38 cellular contexts compared by ENCODE assay signal in the genomic region with DNA sequence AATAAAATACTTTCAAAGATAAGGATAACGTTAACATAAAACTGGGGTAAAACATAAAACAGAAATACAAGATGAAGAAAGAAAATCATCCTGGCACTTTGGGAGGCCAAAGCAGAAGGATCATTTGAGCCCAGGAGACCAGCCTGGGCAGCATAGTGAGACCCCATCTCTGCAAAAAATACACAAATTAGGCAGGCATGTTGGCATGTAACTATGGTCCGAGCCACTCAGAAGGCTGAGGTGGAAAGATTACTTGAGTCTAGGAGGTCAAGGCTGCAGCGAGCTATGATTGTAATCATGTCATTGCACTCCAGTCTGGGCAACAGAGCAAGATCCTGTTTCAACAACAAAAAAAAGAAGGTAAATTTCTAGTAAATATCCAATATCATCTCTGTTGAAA. TPM values are rescaled to one million over a fixed set of nuclear protein-coding genes. Genes with fewer than 3 reads are reported as not detected.
"Had no signal": no experiment of that assay in that cellular context is flagged by ENCODE, and none has a peak within 500 bp of the region (broad histone marks: within the 10 kb centered on the region; RNA-seq: fewer than 3 reads in every experiment).

No MANE protein-coding gene starts in this region.

- H3K27ac ChIP-seq: adrenal gland, body of pancreas, brain microvascular endothelial cell, breast epithelium, VCaP had no signal

- H3K36me3 ChIP-seq: adrenal gland, brain microvascular endothelial cell, breast epithelium had no signal

- DNase-seq: activated B cell treated with CpG ODN at 0.5 μM for 24 hours; activated CD4-positive, alpha-beta memory T cell treated with anti-CD3 and anti-CD28 coated beads for 36 hours; activated CD4-positive, alpha-beta T cell treated with anti-CD3 and anti-CD28 coated beads for 4 hours; activated CD4-positive, alpha-beta T cell treated with anti-CD3 and anti-CD28 coated beads, Interleukin-2, amount 10 ng/mL, durations not matched to agents 24 days and 14 days; activated CD4-positive, alpha-beta T cell treated with anti-CD3 and anti-CD28 coated beads, Interleukin-2, amount 50 U/mL, for 1 hour; activated CD4-positive, alpha-beta T cell treated with anti-CD3 and anti-CD28 coated beads, Interleukin-2, amount 50 U/mL, for 4 hours; activated CD4-positive, CD25-positive, alpha-beta regulatory T cell treated with anti-CD3 and anti-CD28 coated beads, Interleukin-2, amount 50 U/mL, for 72 hours; activated CD8-positive, alpha-beta memory T cell treated with anti-CD3 and anti-CD28 coated beads, Interleukin-2, amount 50 U/mL, for 4 hours; activated CD8-positive, alpha-beta T cell treated with anti-CD3 and anti-CD28 coated beads for 36 hours; activated effector memory CD4-positive, alpha-beta T cell treated with anti-CD3 and anti-CD28 coated beads, Interleukin-2, amount 50 U/mL, for 16 hours; activated gamma-delta T cell treated with Interleukin-2 at 50 U/mL for 16 hours; activated naive CD4-positive, alpha-beta T cell; activated naive CD4-positive, alpha-beta T cell treated with anti-CD3 and anti-CD28 coated beads for 36 hours; activated naive CD4-positive, alpha-beta T cell treated with anti-CD3 and anti-CD28 coated beads, Interleukin-2, amount 50 U/mL, for 16 hours; activated naive CD8-positive, alpha-beta T cell treated with anti-CD3 and anti-CD28 coated beads, Interleukin-2, amount 10 ng/mL, durations not matched to agents 7 days and 5 days; activated naive CD8-positive, alpha-beta T cell treated with anti-CD3 and anti-CD28 coated beads, Interleukin-2, amount 50 U/mL, for 24 hours; activated T-cell treated with anti-CD3 and anti-CD28 coated beads for 4 hours; activated T-cell treated with anti-CD3 and anti-CD28 coated beads, Interleukin-2, amount 50 U/mL, for 1 hour; activated T-cell treated with anti-CD3 and anti-CD28 coated beads, Interleukin-2, amount 50 U/mL, for 4 hours; activated T-cell treated with anti-CD3 and anti-CD28 coated beads, Interleukin-2, amount 50 U/mL, for 72 hours; adrenal gland; amniotic stem cell; aorta; body of pancreas; brain microvascular endothelial cell; central memory CD4-positive, alpha-beta T cell; T-helper 1 cell; T-helper 2 cell; T-helper 9 cell had no signal

- H3K27me3 ChIP-seq: adrenal gland, body of pancreas, brain microvascular endothelial cell, breast epithelium had no signal

- H3K4me3 ChIP-seq: adrenal gland, body of pancreas, breast epithelium had no signal

- H3K9me3 ChIP-seq: adrenal gland, body of pancreas had no signal

- ATAC-seq: activated CD8-positive, alpha-beta T cell treated with anti-CD3 and anti-CD28 coated beads for 36 hours; activated naive CD8-positive, alpha-beta T cell treated with anti-CD3 and anti-CD28 coated beads, Interleukin-2, amount 50 U/mL, for 24 hours; activated T-cell treated with anti-CD3 and anti-CD28 coated beads, Interleukin-2, amount 50 U/mL, for 4 hours; activated T-cell treated with anti-CD3 and anti-CD28 coated beads, Interleukin-2, amount 50 U/mL, for 72 hours; activated T-helper 17 cell treated with anti-CD3 and anti-CD28 coated beads, Interleukin-2, amount 50 U/mL, for 72 hours; body of pancreas had no signal

- FAIRE-seq: astrocyte, TTC549 had no signal

- H3K4me1 ChIP-seq: adrenal gland, body of pancreas, breast epithelium had no signal

RNA-seq across cellular contexts. Expression of gene TAT, which starts 19.6 kb away (rescaled TPM):
- total RNA-seq: activated B cell treated with CpG ODN at 0.5 μM for 24 hours; activated CD4-positive, alpha-beta memory T cell treated with anti-CD3 and anti-CD28 coated beads for 36 hours; activated CD4-positive, alpha-beta T cell treated with anti-CD3 and anti-CD28 coated beads, Interleukin-2, amount 10 ng/mL, durations not matched to agents 24 days and 14 days; activated CD8-positive, alpha-beta memory T cell treated with anti-CD3 and anti-CD28 coated beads for 36 hours; activated CD8-positive, alpha-beta T cell treated with anti-CD3 and anti-CD28 coated beads for 36 hours; activated naive CD4-positive, alpha-beta T cell treated with anti-CD3 and anti-CD28 coated beads for 36 hours; activated naive CD8-positive, alpha-beta T cell treated with anti-CD3 and anti-CD28 coated beads, Interleukin-2, amount 10 ng/mL, durations not matched to agents 7 days and 5 days; activated T-cell treated with anti-CD3 and anti-CD28 coated beads, Interleukin-2, amount 50 U/mL, for 72 hours; activated T-helper 1 cell treated with anti-CD3 and anti-CD28 coated beads, Interleukin-12 subunit alpha, Interleukin-12 subunit beta, Interleukin-2, Interleukin-4 antibody, amounts not matched to agents 30 ng/mL and 10 ng/mL and 1 ng/mL, durations not matched to agents 14 hours and 24 hours and 36 hours; activated T-helper 17 cell treated with anti-CD3 and anti-CD28 coated beads, Interleukin-2, amount 50 U/mL, for 72 hours; aorta; astrocyte; body of pancreas; cardiac septum; cerebellum had no signal
- polyA plus RNA-seq: aorta had no signal

RNA-seq across cellular contexts. Expression of gene CHST4, which starts 31.1 kb away (rescaled TPM):
- total RNA-seq: activated B cell treated with CpG ODN at 0.5 μM for 24 hours; activated CD4-positive, alpha-beta memory T cell treated with anti-CD3 and anti-CD28 coated beads for 36 hours; activated CD4-positive, alpha-beta T cell treated with anti-CD3 and anti-CD28 coated beads, Interleukin-2, amount 10 ng/mL, durations not matched to agents 24 days and 14 days; activated CD8-positive, alpha-beta memory T cell treated with anti-CD3 and anti-CD28 coated beads for 36 hours; activated naive CD4-positive, alpha-beta T cell treated with anti-CD3 and anti-CD28 coated beads for 36 hours; activated naive CD8-positive, alpha-beta T cell treated with anti-CD3 and anti-CD28 coated beads, Interleukin-2, amount 10 ng/mL, durations not matched to agents 7 days and 5 days; activated T-cell treated with anti-CD3 and anti-CD28 coated beads, Interleukin-2, amount 50 U/mL, for 72 hours; activated T-helper 1 cell treated with anti-CD3 and anti-CD28 coated beads, Interleukin-12 subunit alpha, Interleukin-12 subunit beta, Interleukin-2, Interleukin-4 antibody, amounts not matched to agents 30 ng/mL and 10 ng/mL and 1 ng/mL, durations not matched to agents 14 hours and 24 hours and 36 hours; activated T-helper 17 cell treated with anti-CD3 and anti-CD28 coated beads, Interleukin-2, amount 50 U/mL, for 72 hours; aorta; cardiac septum; cerebellum had no signal
